ENCODE assay signal across 22 cellular contexts in genomic region chr1:237324226-237324625, GRCh38.
"Had no signal": no experiment of that assay in that cellular context is flagged by ENCODE, and none has a peak within 500 bp of the region (broad histone marks: within the 10 kb centered on the region; RNA-seq: fewer than 3 reads in every experiment).

No MANE protein-coding gene starts in this region.

- H3K36me3 ChIP-seq: breast epithelium had no signal

- H3K27me3 ChIP-seq: breast epithelium had no signal

- DNase-seq: activated B cell treated with CpG ODN at 0.5 μM for 24 hours; activated CD4-positive, alpha-beta T cell treated with anti-CD3 and anti-CD28 coated beads for 1 hour; activated CD4-positive, alpha-beta T cell treated with anti-CD3 and anti-CD28 coated beads, Interleukin-2, amount 10 ng/mL, durations not matched to agents 24 days and 14 days; activated CD4-positive, alpha-beta T cell treated with anti-CD3 and anti-CD28 coated beads, Interleukin-2, amount 50 U/mL, for 48 hours; activated CD8-positive, alpha-beta memory T cell treated with anti-CD3 and anti-CD28 coated beads, Interleukin-2, amount 10 ng/mL, durations not matched to agents 7 days and 5 days; activated effector memory CD4-positive, alpha-beta T cell treated with Interleukin-2 at 50 U/mL for 16 hours; activated naive CD4-positive, alpha-beta T cell; activated T-cell treated with anti-CD3 and anti-CD28 coated beads, Interleukin-2, amount 50 U/mL, for 24 hours; aorta; caudate nucleus; Karpas-422; MM.1S; NCI-H1105; NCI-H1436 treated with DMSO at 0.1 percent for 48 hours; NCI-H1930; NCI-H226; NCI-H748 treated with DMSO at 0.1 percent for 48 hours; SIG-M5; T-helper 17 cell; T-helper 9 cell had no signal

- H3K27ac ChIP-seq: breast epithelium had no signal

- H3K4me3 ChIP-seq: breast epithelium, K562 had no signal

- H3K4me1 ChIP-seq: breast epithelium had no signal

- FAIRE-seq: K562 had no signal

- H3K9me3 ChIP-seq: breast epithelium had no signal
